25 cellular contexts compared by ENCODE assay signal in genomic region chr5:175235251-175235963, GRCh38.
A peak's percentile ranks its signal among the peaks of the same experiment; 100 is the strongest.
DNase-seq lines count a peak whose midpoint lies in the region; ATAC-seq and TF ChIP-seq lines count a peak whose summit lies in the region.
"Had no signal": no experiment of that assay in that cellular context is flagged by ENCODE, and none has a peak within 500 bp of the region (broad histone marks: within the 10 kb centered on the region; RNA-seq: fewer than 3 reads in every experiment).

No MANE protein-coding gene starts in this region.

- no peak for TF ChIP-seq CTCF in progenitor cell of endocrine pancreas (IDR thresholded peaks at IDR 0.05; ENCODE audit: unreplicated experiment)

- H3K9me3 Mint-ChIP-seq in progenitor cell of endocrine pancreas (ENCODE audit: low read depth), result no peaks in the 10 kb centered on the region
- H3K9me3 Mint-ChIP-seq: activated B cell treated with CpG ODN at 0.5 μM for 24 hours; activated CD4-positive, alpha-beta memory T cell treated with anti-CD3 and anti-CD28 coated beads for 36 hours; activated naive CD8-positive, alpha-beta T cell treated with anti-CD3 and anti-CD28 coated beads, Interleukin-2, amount 50 U/mL, for 24 hours; memory B cell; T-helper 2 cell treated with Interferon-gamma antibody and Interleukin-4, amounts not matched to agents 5 μg/mL and 100 μg/mL, for 36 hours had no signal

- H3K27me3 Mint-ChIP-seq in progenitor cell of endocrine pancreas, result peaks cover 48% of the 10 kb centered on the region
- H3K27me3 Mint-ChIP-seq: activated B cell treated with CpG ODN at 0.5 μM for 24 hours had no signal

- H3K27ac Mint-ChIP-seq in progenitor cell of endocrine pancreas, result no peak overlapping the region
- H3K27ac Mint-ChIP-seq: activated B cell treated with CpG ODN at 0.5 μM for 24 hours; activated CD4-positive, alpha-beta memory T cell treated with anti-CD3 and anti-CD28 coated beads for 36 hours; activated naive CD8-positive, alpha-beta T cell treated with anti-CD3 and anti-CD28 coated beads, Interleukin-2, amount 50 U/mL, for 24 hours; memory B cell; naive B cell; T-helper 2 cell treated with Interferon-gamma antibody and Interleukin-4, amounts not matched to agents 5 μg/mL and 100 μg/mL, for 36 hours had no signal

- H3K4me1 Mint-ChIP-seq in progenitor cell of endocrine pancreas (ENCODE audit: low read depth), result no peaks in the 10 kb centered on the region
- H3K4me1 Mint-ChIP-seq: activated B cell treated with CpG ODN at 0.5 μM for 24 hours; activated naive CD8-positive, alpha-beta T cell treated with anti-CD3 and anti-CD28 coated beads, Interleukin-2, amount 50 U/mL, for 24 hours; memory B cell; naive B cell had no signal

- no peak for ATAC-seq in GM19023 (IDR thresholded peaks at IDR 0.05; ENCODE audit: unreplicated experiment)
- no peak for ATAC-seq in HG02981 (IDR thresholded peaks at IDR 0.05; ENCODE audit: unreplicated experiment)
- ATAC-seq: A549; activated naive CD8-positive, alpha-beta T cell treated with anti-CD3 and anti-CD28 coated beads, Interleukin-2, amount 50 U/mL, for 24 hours; pancreas; right cardiac atrium; SK-N-SH treated with all-trans-retinoic acid at 6 μM for 48 hours had no signal

- no peaks in the 10 kb centered on the region for H3K36me3 Mint-ChIP-seq in progenitor cell of endocrine pancreas (ENCODE audit: insufficient read depth)
- H3K36me3 Mint-ChIP-seq: activated CD4-positive, alpha-beta memory T cell treated with anti-CD3 and anti-CD28 coated beads for 36 hours; memory B cell had no signal

- H3K4me3 Mint-ChIP-seq in progenitor cell of endocrine pancreas (ENCODE audit: low read depth), result no peak overlapping the region
- H3K4me3 Mint-ChIP-seq: activated B cell treated with CpG ODN at 0.5 μM for 24 hours; activated CD4-positive, alpha-beta memory T cell treated with anti-CD3 and anti-CD28 coated beads for 36 hours; activated naive CD8-positive, alpha-beta T cell treated with anti-CD3 and anti-CD28 coated beads, Interleukin-2, amount 50 U/mL, for 24 hours; memory B cell; naive B cell; T-helper 2 cell treated with Interferon-gamma antibody and Interleukin-4, amounts not matched to agents 5 μg/mL and 100 μg/mL, for 36 hours had no signal

- DNase-seq in A172 (ENCODE audit: low spot score) (peak; percentile 47), ELF-1 (ENCODE audit: low read depth, low spot score) (peak; percentile 18), NCI-H524 (lab: John Stamatoyannopoulos, UW) (peak; percentile 73 to 85), inferior parietal cortex (ENCODE audit: extremely low spot score) (peak; percentile 48), epidermal melanocyte (ENCODE audit: insufficient read length, low spot score) (no peak), progenitor cell of endocrine pancreas (ENCODE audit: low spot score, unreplicated experiment) (no peak)
- DNase-seq: activated B cell treated with CpG ODN at 0.5 μM for 24 hours; activated CD4-positive, alpha-beta memory T cell treated with anti-CD3 and anti-CD28 coated beads for 36 hours; activated naive CD8-positive, alpha-beta T cell treated with anti-CD3 and anti-CD28 coated beads, Interleukin-2, amount 50 U/mL, for 24 hours; C1 segment of cervical spinal cord; esophagus squamous epithelium; Karpas-422; naive B cell; NCI-H1048; NCI-H510A; pancreas; right cardiac atrium; RPMI8226; stimulated activated CD4-positive, alpha-beta T cell treated with anti-CD3 and anti-CD28 coated beads, Interleukin-15, amount 100 ng/mL, for 24 hours had no signal

Comparison
In these comparisons a context has a peak if more than half of its experiments do, and no peak if none do; other contexts are left out.
1. DNase-seq: peak in A172 (single experiment), ELF-1 (single experiment), NCI-H524 (2 of 2) and inferior parietal cortex (single experiment); none in epidermal melanocyte (single experiment) and progenitor cell of endocrine pancreas (single experiment).